Comparison of ENCODE assay signal across 1 cellular context in genomic region chr12:120194534-120195395, GRCh38.
TF ChIP-seq lines count a peak whose summit lies in the region.

TSS of gene GCN1 (minus strand) at chr12:120194715. CDS start at chr12:120194697, 18 bp downstream.

TF ChIP-seq in HepG2, 621 proteins besides CTCF, POLR2A, EP300 and RAD21 (continued from another document and continues in another):
- TF ChIP-seq ARID5B (CRISPR knock-in tag; IDR thresholded peaks at IDR 0.05) (peak; percentile 46), ZNF362 (CRISPR knock-in tag; IDR thresholded peaks at IDR 0.05; ENCODE audit: borderline replicate concordance) (peak; percentile 38; the same call in 1 of the 2 replicates), ETV5 (CRISPR knock-in tag; IDR thresholded peaks at IDR 0.05; ENCODE audit: borderline replicate concordance) (peak; percentile 78), ZNF468 (CRISPR knock-in tag; IDR thresholded peaks at IDR 0.05) (peak; percentile 79; the same call in 1 of the 2 replicates), ARNT2 (CRISPR knock-in tag; IDR thresholded peaks at IDR 0.05; ENCODE audit: low read depth) (peak; percentile 70), RAD51 (IDR thresholded peaks at IDR 0.05; ENCODE audit: borderline replicate concordance) (no peak), ZFP62 (CRISPR knock-in tag; IDR thresholded peaks at IDR 0.05) (no peak), ZNF549 (CRISPR knock-in tag; IDR thresholded peaks at IDR 0.05) (no peak), POLR2G (IDR thresholded peaks at IDR 0.05; ENCODE audit: low read depth, low read length) (peak; percentile 91), IKZF1 (IDR thresholded peaks at IDR 0.05) (no peak), ZNF3 (CRISPR knock-in tag; IDR thresholded peaks at IDR 0.05) (no peak), ZMAT5 (CRISPR knock-in tag; IDR thresholded peaks at IDR 0.05; ENCODE audit: borderline replicate concordance, low read depth) (no peak), PRDM4 (CRISPR knock-in tag; IDR thresholded peaks at IDR 0.05; ENCODE audit: borderline replicate concordance) (no peak), ZSCAN5A (CRISPR knock-in tag; IDR thresholded peaks at IDR 0.05; ENCODE audit: borderline replicate concordance) (no peak), ZMYM3 (CRISPR knock-in tag; IDR thresholded peaks at IDR 0.05) (no peak), ETV6 (CRISPR knock-in tag; conservative IDR thresholded peaks at IDR 0.05) (peak; percentile 86), IRF9 (CRISPR knock-in tag; IDR thresholded peaks at IDR 0.05; ENCODE audit: borderline replicate concordance) (no peak), FLYWCH1 (CRISPR knock-in tag; IDR thresholded peaks at IDR 0.05) (0 out of 2 replicates have a peak, but pooled peaks have one; percentile 53), CEBPZ (IDR thresholded peaks at IDR 0.05; ENCODE audit: low read length) (no peak), KDM5B (CRISPR knock-in tag; IDR thresholded peaks at IDR 0.05; ENCODE audit: borderline replicate concordance) (peak; percentile 92; the same call in 1 of the 2 replicates), IRF2 (CRISPR knock-in tag; IDR thresholded peaks at IDR 0.05) (peak; percentile 86), BRF2 (CRISPR knock-in tag; IDR thresholded peaks at IDR 0.05) (peak; percentile 94), ZNF562 (CRISPR knock-in tag; IDR thresholded peaks at IDR 0.05; ENCODE audit: borderline replicate concordance) (0 out of 2 replicates have a peak, but pooled peaks have one; percentile 29), TFDP1 (CRISPR knock-in tag; IDR thresholded peaks at IDR 0.05; ENCODE audit: borderline replicate concordance) (peak; percentile 64; the same call in 1 of the 2 replicates), DR1 (CRISPR knock-in tag; IDR thresholded peaks at IDR 0.05) (peak; percentile 80; the same call in 1 of the 2 replicates), ZFX (CRISPR knock-in tag; IDR thresholded peaks at IDR 0.05; ENCODE audit: low read depth) (peak; percentile 98), ZNF136 (CRISPR knock-in tag; IDR thresholded peaks at IDR 0.05; ENCODE audit: low read depth) (no peak), ATRX (CRISPR knock-in tag; IDR thresholded peaks at IDR 0.05; ENCODE audit: borderline replicate concordance) (no peak), SMARCC2 (IDR thresholded peaks at IDR 0.05) (no peak), THAP11 (CRISPR knock-in tag; IDR thresholded peaks at IDR 0.05) (peak; percentile 92), ZNF180 (CRISPR knock-in tag; IDR thresholded peaks at IDR 0.05; ENCODE audit: borderline replicate concordance, low read depth) (no peak), THAP9 (CRISPR knock-in tag; IDR thresholded peaks at IDR 0.05; ENCODE audit: borderline replicate concordance) (peak; percentile 64; the same call in 1 of the 2 replicates)
